In the genomic region with DNA sequence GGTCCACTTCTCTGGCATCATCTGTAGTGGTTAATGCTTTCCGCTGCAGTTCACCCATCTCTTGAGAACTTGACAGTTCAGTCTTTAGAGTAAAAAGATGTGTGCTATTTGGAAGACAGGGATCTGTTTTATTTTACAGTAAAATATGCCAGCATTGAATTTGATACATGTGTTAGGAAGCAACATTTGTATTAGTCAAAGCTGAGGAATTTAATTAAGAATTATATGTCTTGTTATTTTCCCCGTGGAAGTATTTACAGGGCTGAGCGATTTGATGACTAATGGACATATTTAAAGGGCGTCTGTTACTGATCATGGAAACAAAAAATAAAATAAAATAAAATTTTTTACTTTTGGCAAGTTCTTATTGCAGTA, we compare ENCODE assay signal across 16 cellular contexts.
DNase-seq lines count a peak whose midpoint lies in the region; ATAC-seq and TF ChIP-seq lines count a peak whose summit lies in the region.
"Had no signal": no experiment of that assay in that cellular context is flagged by ENCODE, and none has a peak within 500 bp of the region (broad histone marks: within the 10 kb centered on the region; RNA-seq: fewer than 3 reads in every experiment).

No MANE protein-coding gene starts in this region.

- TF ChIP-seq CTCF in PC-3 (conservative IDR thresholded peaks at IDR 0.05; ENCODE audit: low read depth, low read length) (no peak), epithelial cell of proximal tubule (conservative IDR thresholded peaks at IDR 0.05; ENCODE audit: low read depth, low read length) (no peak), mesothelial cell of epicardium (IDR thresholded peaks at IDR 0.05; ENCODE audit: unreplicated experiment) (no peak)

- H3F3A ChIP-seq in PC-3 (ENCODE audit: low read length, unreplicated experiment) = no peaks in the 10 kb centered on the region

- no peaks in the 10 kb centered on the region for H4K20me1 ChIP-seq in PC-3 (ENCODE audit: low read length)

- H3K4me2 ChIP-seq in PC-3 (ENCODE audit: low read length) = peak overlapping the region; percentile 47
- H3K4me2 ChIP-seq: BLaER1 had no signal

- no peak overlapping the region for H3K27ac Mint-ChIP-seq in mesothelial cell of epicardium

- H3K9me3 ChIP-seq in PC-3 (ENCODE audit: low read length) = no peaks in the 10 kb centered on the region
- H3K9me3 ChIP-seq: BLaER1, upper lobe of right lung had no signal

- peak overlapping the region; percentile 77 for H3K27ac ChIP-seq in PC-3 (ENCODE audit: low read length)
- H3K27ac ChIP-seq: BLaER1, upper lobe of right lung had no signal

- no peak overlapping the region for H3K4me3 Mint-ChIP-seq in mesothelial cell of epicardium

- intact Hi-C loops in PC-3 (cut with micrococcal nuclease) = loop anchor here (1.0 to 5.0 kb wide), 8 partner anchors 9 to 1656 kb away; no protein-coding TSS in a partner anchor

- H3K9me2 ChIP-seq in PC-3 (replicated peaks; ENCODE audit: low read length) = no peaks in the 10 kb centered on the region

- no peak overlapping the region for H2AFZ ChIP-seq in PC-3 (ENCODE audit: low read length)

- no peaks in the 10 kb centered on the region for H3K27me3 Mint-ChIP-seq in mesothelial cell of epicardium (ENCODE audit: low read depth)

- no TSS peak for BruUV-seq in PC-3 (replicated peaks; lab: Mats Ljungman, UMichigan)

- peak overlapping the region; percentile 9; the same call in 1 of the 2 replicates for H3K4me3 ChIP-seq in PC-3 (ENCODE audit: low read length)
- H3K4me3 ChIP-seq in epithelial cell of proximal tubule (ENCODE audit: low read depth, low read length) = no peak overlapping the region
- H3K4me3 ChIP-seq: BLaER1, skin epidermis, upper lobe of right lung had no signal

- CTCF ChIA-PET in PC-3 (lab: Charles Lee) = interaction anchor here (0.6 to 1.7 kb wide), 2 partner anchors 62 to 70 kb away, joined by 3 to 5 read pairs; no protein-coding TSS in a partner anchor

- H3K36me3 Mint-ChIP-seq in mesothelial cell of epicardium = no peaks in the 10 kb centered on the region

- H3K79me2 ChIP-seq in PC-3 (ENCODE audit: low read length) = no peaks in the 10 kb centered on the region

- H3K36me3 ChIP-seq in PC-3 (ENCODE audit: low read depth, low read length) = no peaks in the 10 kb centered on the region
- H3K36me3 ChIP-seq: upper lobe of right lung had no signal

- POLR2A ChIA-PET in PC-3 (lab: Charles Lee; ENCODE audit: unreplicated experiment) = interaction anchor here (0.7 kb wide), 1 partner anchor 54 kb away, joined by 3 read pairs; no protein-coding TSS in a partner anchor

- no peaks in the 10 kb centered on the region for H3K27me3 ChIP-seq in PC-3 (ENCODE audit: low read length)
- H3K27me3 ChIP-seq: BLaER1, upper lobe of right lung had no signal

- peaks cover 3% of the 10 kb centered on the region for H3K9me3 Mint-ChIP-seq in mesothelial cell of epicardium

- peak overlapping the region; percentile 41 for H3K9ac ChIP-seq in PC-3 (ENCODE audit: low read length)
- H3K9ac ChIP-seq: BLaER1 had no signal

- DNase-seq in AG20443 (ENCODE audit: low spot score) (peak; percentile 53), PC-3 (peak; percentile 88), epithelial cell of proximal tubule (ENCODE audit: low read depth) (peak; percentile 39), non-pigmented ciliary epithelial cell (ENCODE audit: low read depth) (peak; percentile 31), mesothelial cell of epicardium (ENCODE audit: low spot score in 2 of 2, unreplicated experiment in 2 of 2) (no peak), COLO668 (lab: John Stamatoyannopoulos, UW; ENCODE audit: unreplicated experiment) (no peak)
- DNase-seq in activated effector memory CD4-positive, alpha-beta T cell treated with Interleukin-2 at 50 U/mL for 16 hours = no peak
- DNase-seq in NK-92 treated with Interleukin-12 subunit alpha and Interleukin-12 subunit beta, amount 100 ng/mL, for 24 hours (lab: John Stamatoyannopoulos, UW) = no peak
- DNase-seq: activated CD8-positive, alpha-beta memory T cell treated with anti-CD3 and anti-CD28 coated beads, Interleukin-2, amount 50 U/mL, for 4 hours; GF-D8; NCI-H1417; NCI-H526 treated with DMSO at 0.1 percent for 48 hours; SIG-M5; upper lobe of right lung had no signal

- H3K4me1 Mint-ChIP-seq in mesothelial cell of epicardium = peaks cover 10% of the 10 kb centered on the region

- peaks cover 67% of the 10 kb centered on the region for H3K4me1 ChIP-seq in PC-3 (ENCODE audit: insufficient read depth, low read length)
- H3K4me1 ChIP-seq: BLaER1, upper lobe of right lung had no signal

- ATAC-seq in PC-3 = peak; percentile 63

Comparison
In these comparisons a context has a peak if more than half of its experiments do, and no peak if none do; other contexts are left out.
1. DNase-seq: peak in AG20443 (single experiment), PC-3 (single experiment), epithelial cell of proximal tubule (single experiment) and non-pigmented ciliary epithelial cell (single experiment); none in activated effector memory CD4-positive, alpha-beta T cell treated with Interleukin-2 at 50 U/mL for 16 hours (single experiment), mesothelial cell of epicardium (0 of 2), NK-92 treated with Interleukin-12 subunit alpha and Interleukin-12 subunit beta, amount 100 ng/mL, for 24 hours (single experiment) and COLO668 (single experiment).